In genomic region chr2:115771516-115771915, GRCh38 we compare ENCODE assay signal across 17 cellular contexts.
DNase-seq lines count a peak whose midpoint lies in the region; ATAC-seq, FAIRE-seq and TF ChIP-seq lines count a peak whose summit lies in the region.
"Had no signal": no experiment of that assay in that cellular context is flagged by ENCODE, and none has a peak within 500 bp of the region (broad histone marks: within the 10 kb centered on the region; RNA-seq: fewer than 3 reads in every experiment).

No MANE protein-coding gene starts in this region.

- no peak overlapping the region for H3K4me3 Mint-ChIP-seq in GM23338
- H3K4me3 Mint-ChIP-seq: CD4-positive, alpha-beta memory T cell had no signal

- no peak overlapping the region for H2BK5ac ChIP-seq in H1 (ENCODE audit: low read depth, low read length)

- H3K23ac ChIP-seq in H1 (ENCODE audit: insufficient read length), result no peak overlapping the region

- no peak overlapping the region for H2BK20ac ChIP-seq in H1 (ENCODE audit: low read length)

- DNase-seq in GM23338 (ENCODE audit: low spot score) (no peak), H1 (ENCODE audit: low read depth in 1 of 2, low spot score in 2 of 2) (no peak), heart right ventricle (peak; percentile 5 to 23), right cardiac atrium (peak in 1 of 3 donors; percentile 36), activated T-cell treated with anti-CD3 and anti-CD28 coated beads for 4 hours (no peak)
- DNase-seq in activated CD8-positive, alpha-beta memory T cell treated with anti-CD3 and anti-CD28 coated beads for 24 hours, result no peak
- DNase-seq: C1 segment of cervical spinal cord; CD4-positive, alpha-beta memory T cell; COR-L47; DMS153; DND-41; GM23248; HCEC 1CT had no signal

- H3K36me3 ChIP-seq in GM23338 (ENCODE audit: insufficient read depth) (no peaks in the 10 kb centered on the region), H1 (ENCODE audit: control insufficient read depth in 2 of 4, insufficient read depth in 4 of 4, low read length in 3 of 4) (no peaks in the 10 kb centered on the region), heart right ventricle (no peaks in the 10 kb centered on the region)

- CTCF ChIA-PET in H1 (lab: Charles Lee; ENCODE audit: partially characterized antibody), result no interaction called here

- H3K36me3 Mint-ChIP-seq in GM23338 (ENCODE audit: low read depth), result no peaks in the 10 kb centered on the region
- H3K36me3 Mint-ChIP-seq: CD4-positive, alpha-beta memory T cell had no signal

- H3K27me3 ChIP-seq in GM23338 (ENCODE audit: insufficient read depth), result no peaks in the 10 kb centered on the region
- no peaks in the 10 kb centered on the region for H3K27me3 ChIP-seq in H1 (replicated peaks in 1 of 4; ENCODE audit: control insufficient read depth in 3 of 4, extremely low read depth in 1 of 4, insufficient read depth in 3 of 4, low read length in 3 of 4)
- H3K27me3 ChIP-seq in heart right ventricle, result no peaks in the 10 kb centered on the region
- no peaks in the 10 kb centered on the region for H3K27me3 ChIP-seq in right cardiac atrium (ENCODE audit: control insufficient read depth, insufficient read depth)

- no peak overlapping the region for H3K14ac ChIP-seq in H1 (ENCODE audit: insufficient read length)

- no peak overlapping the region for H4K8ac ChIP-seq in H1 (ENCODE audit: extremely low read depth, insufficient read depth, low read length)

- H2AFZ ChIP-seq in GM23338, result no peak overlapping the region
- no peak overlapping the region for H2AFZ ChIP-seq in H1 (ENCODE audit: low read length)
- H2AFZ ChIP-seq: GM23248 had no signal

- no peaks in the 10 kb centered on the region for H3K4me1 ChIP-seq in GM23338 (ENCODE audit: insufficient read depth)
- H3K4me1 ChIP-seq in H1 (replicated peaks in 1 of 4; ENCODE audit: control insufficient read depth in 3 of 4, insufficient read depth in 4 of 4, low read length in 3 of 4), result no peaks in the 10 kb centered on the region
- H3K4me1 ChIP-seq in heart right ventricle, result no peaks in the 10 kb centered on the region
- H3K4me1 ChIP-seq in right cardiac atrium (ENCODE audit: control insufficient read depth, insufficient read depth, low read length), result no peaks in the 10 kb centered on the region

- peak; percentile 28 for FAIRE-seq in H1 (lab: Jason Lieb, UNC)
- FAIRE-seq: G401.6, GM12892, GM19239, H54 had no signal

- TF ChIP-seq CTCF in GM23338 (conservative IDR thresholded peaks at IDR 0.05; ENCODE audit: low read depth in 2 of 2) (no peak), H1 (IDR thresholded peaks at IDR 0.05; ENCODE audit: control extremely low read depth in 1 of 3, insufficient read depth in 1 of 3, low read depth in 1 of 3, low read length in 3 of 3) (no peak), heart right ventricle (IDR thresholded peaks at IDR 0.05) (no peak)

- H2BK15ac ChIP-seq in H1 (ENCODE audit: low read length), result no peak overlapping the region

- no peaks in the 10 kb centered on the region for H3K79me2 ChIP-seq in GM23338 (replicated peaks; ENCODE audit: insufficient read depth)
- no peaks in the 10 kb centered on the region for H3K79me2 ChIP-seq in H1 (ENCODE audit: control insufficient read depth in 1 of 2, insufficient read depth in 2 of 2, low read length in 2 of 2)

- ATAC-seq in GM23338 (no peak), heart right ventricle (peak; percentile 49 to 99 (median 88)), right cardiac atrium (peak; percentile 57 to 74)

- no peaks in the 10 kb centered on the region for H3K9me3 Mint-ChIP-seq in GM23338

- no peak overlapping the region for H3K18ac ChIP-seq in H1 (ENCODE audit: extremely low read depth, low read length)

- H3K27ac Mint-ChIP-seq in GM23338, result 0 out of 2 replicates have a peak overlapping the region, but pooled peaks have one; percentile 58
- H3K27ac Mint-ChIP-seq: CD4-positive, alpha-beta memory T cell had no signal

- WGBS in H1 (ENCODE audit: extremely low coverage in 1 of 2, insufficient coverage in 1 of 2, insufficient read length in 1 of 2, insufficient replicate concordance in 2 of 2, low coverage in 1 of 2, low lambda C conversion rate in 2 of 2, missing lambda C conversion rate in 1 of 2), 2 experiments, result 86% methylated on average over 3 of the region's 3 CpGs; no CpG with 5 or more reads in 1 of the 2 experiments
- 38 to 63% methylated on average over 3 of the region's 3 CpGs for WGBS in heart right ventricle, 2 donors
- WGBS in right cardiac atrium, result 53% methylated on average over 3 of the region's 3 CpGs

- H3K4me2 ChIP-seq in GM23338 (no peak overlapping the region), H1 (ENCODE audit: insufficient read depth in 1 of 2, low read depth in 2 of 2, low read length in 2 of 2) (no peak overlapping the region)

- H3F3A ChIP-seq in GM23338 (replicated peaks; ENCODE audit: low read depth), result no peaks in the 10 kb centered on the region

- no peak for TF ChIP-seq POLR2A in H1 (IDR thresholded peaks at IDR 0.05; ENCODE audit: control extremely low read depth in 1 of 2, low read depth in 2 of 2, low read length in 2 of 2)

- no peak for TF ChIP-seq EP300 in H1 (IDR thresholded peaks at IDR 0.05; ENCODE audit: borderline replicate concordance in 1 of 2, low read depth in 2 of 2, low read length in 2 of 2)

- no peak overlapping the region for H2BK12ac ChIP-seq in H1 (ENCODE audit: low read depth, low read length)

- no peaks in the 10 kb centered on the region for H3K23me2 ChIP-seq in H1 (ENCODE audit: low read depth, low read length)

- H3K4me3 ChIP-seq in GM23338, result no peak overlapping the region
- H3K4me3 ChIP-seq in H1 (ENCODE audit: extremely low read depth in 1 of 4, insufficient read depth in 2 of 4, low read depth in 3 of 4, low read length in 4 of 4), result no peak overlapping the region
- no peak overlapping the region for H3K4me3 ChIP-seq in heart right ventricle
- H3K4me3 ChIP-seq in right cardiac atrium (ENCODE audit: low read length), result no peak overlapping the region
- H3K4me3 ChIP-seq: GM23248 had no signal

- H2BK120ac ChIP-seq in H1 (replicated peaks; ENCODE audit: low read depth, low read length), result no peak overlapping the region

- H3K4ac ChIP-seq in H1 (replicated peaks; ENCODE audit: insufficient read length, low read depth, low read length), result no peak overlapping the region

- H4K91ac ChIP-seq in H1 (replicated peaks; ENCODE audit: insufficient read length, low read length), result no peak overlapping the region

- H3K9me3 ChIP-seq in H1 (ENCODE audit: insufficient read depth in 2 of 2, low read depth in 1 of 2, low read length in 1 of 2) (no peaks in the 10 kb centered on the region), heart right ventricle (no peaks in the 10 kb centered on the region), right cardiac atrium (ENCODE audit: control insufficient read depth, low read length) (no peaks in the 10 kb centered on the region)

- H3K9me2 ChIP-seq in GM23338 (ENCODE audit: insufficient read depth), result no peaks in the 10 kb centered on the region

- H2AK5ac ChIP-seq in H1 (ENCODE audit: low read depth, low read length), result no peak overlapping the region

- no peak for TF ChIP-seq RAD21 in H1 (IDR thresholded peaks at IDR 0.05 in 1 of 2, conservative IDR thresholded peaks at IDR 0.05 in 1 of 2; ENCODE audit: low read depth in 2 of 2, low read length in 2 of 2)

- no peak overlapping the region for H4K5ac ChIP-seq in H1 (ENCODE audit: insufficient read length, low read depth, low read length)

- H3K56ac ChIP-seq in H1 (replicated peaks; ENCODE audit: insufficient read length, low read depth, low read length), result no peak overlapping the region

- H3K27me3 Mint-ChIP-seq in GM23338 (ENCODE audit: insufficient read depth, low read depth, poor library complexity), result no peaks in the 10 kb centered on the region
- H3K27me3 Mint-ChIP-seq: CD4-positive, alpha-beta memory T cell had no signal

- H3K9ac ChIP-seq in H1 (replicated peaks in 1 of 4; ENCODE audit: extremely low read depth in 1 of 4, low read depth in 3 of 4, low read length in 3 of 4), result no peak overlapping the region
- H3K9ac ChIP-seq: GM23248 had no signal

- no peaks in the 10 kb centered on the region for H4K20me1 ChIP-seq in GM23338 (replicated peaks; ENCODE audit: insufficient read depth)
- no peaks in the 10 kb centered on the region for H4K20me1 ChIP-seq in H1 (replicated peaks in 1 of 2; ENCODE audit: control insufficient read depth in 1 of 2, insufficient read depth in 2 of 2, low read length in 2 of 2)

- H3K27ac ChIP-seq in GM23338 (ENCODE audit: low read depth) (no peak overlapping the region), H1 (ENCODE audit: low read depth, low read length) (no peak overlapping the region), heart right ventricle (no peak overlapping the region), right cardiac atrium (ENCODE audit: low read length) (no peak overlapping the region)
- H3K27ac ChIP-seq: GM23248 had no signal

- peaks cover 11% of the 10 kb centered on the region; the same call in 2 of the 3 replicates for H3K4me1 Mint-ChIP-seq in GM23338
- H3K4me1 Mint-ChIP-seq: CD4-positive, alpha-beta memory T cell had no signal

- intact Hi-C loops in heart right ventricle (cut with DNase I), result no loop called here
- intact Hi-C loops in right cardiac atrium (cut with DNase I), result no loop called here

- H3K79me1 ChIP-seq in H1 (ENCODE audit: low read depth, low read length), result no peaks in the 10 kb centered on the region

- POLR2A ChIA-PET in H1 (lab: Charles Lee; ENCODE audit: partially characterized antibody), result no interaction called here

TF ChIP-seq in GM23338, 12 proteins besides CTCF, POLR2A, EP300 and RAD21:
- no peak for TF ChIP-seq STAT1 (IDR thresholded peaks at IDR 0.05; ENCODE audit: unreplicated experiment)
TF ChIP-seq in GM23338: peak in this region for 0.

TF ChIP-seq in H1, 55 proteins besides CTCF, POLR2A, EP300 and RAD21 (continues in another document):
- TF ChIP-seq TEAD4 (IDR thresholded peaks at IDR 0.05; ENCODE audit: low read depth, low read length) (no peak), GABPA (IDR thresholded peaks at IDR 0.05; ENCODE audit: borderline replicate concordance, insufficient read depth, low read length) (no peak), CHD1 (IDR thresholded peaks at IDR 0.05; ENCODE audit: low read depth, low read length) (no peak), RBBP5 (IDR thresholded peaks at IDR 0.05; ENCODE audit: borderline replicate concordance, low read depth, low read length) (no peak), FOSL1 (IDR thresholded peaks at IDR 0.05; ENCODE audit: insufficient read depth, low read depth, low read length) (no peak), CTBP2 (IDR thresholded peaks at IDR 0.05; ENCODE audit: borderline replicate concordance, insufficient read depth, insufficient read length, low read length) (no peak), SP2 (IDR thresholded peaks at IDR 0.05; ENCODE audit: low read length) (no peak), MAX (IDR thresholded peaks at IDR 0.05) (no peak), SUZ12 (IDR thresholded peaks at IDR 0.05; ENCODE audit: low read length) (no peak), ASH2L (IDR thresholded peaks at IDR 0.05; ENCODE audit: low read length) (no peak), KDM5A (IDR thresholded peaks at IDR 0.05; ENCODE audit: low read length) (no peak), EGR1 (IDR thresholded peaks at IDR 0.05; ENCODE audit: borderline replicate concordance, low read depth, low read length) (no peak)

Comparison
In these comparisons a context has a peak if more than half of its experiments do, and no peak if none do; other contexts are left out.
1. DNase-seq: peak in heart right ventricle (2 of 2); none in GM23338 (single experiment), H1 (0 of 2), activated CD8-positive, alpha-beta memory T cell treated with anti-CD3 and anti-CD28 coated beads for 24 hours (single experiment) and activated T-cell treated with anti-CD3 and anti-CD28 coated beads for 4 hours (single experiment).